In the genomic region with DNA sequence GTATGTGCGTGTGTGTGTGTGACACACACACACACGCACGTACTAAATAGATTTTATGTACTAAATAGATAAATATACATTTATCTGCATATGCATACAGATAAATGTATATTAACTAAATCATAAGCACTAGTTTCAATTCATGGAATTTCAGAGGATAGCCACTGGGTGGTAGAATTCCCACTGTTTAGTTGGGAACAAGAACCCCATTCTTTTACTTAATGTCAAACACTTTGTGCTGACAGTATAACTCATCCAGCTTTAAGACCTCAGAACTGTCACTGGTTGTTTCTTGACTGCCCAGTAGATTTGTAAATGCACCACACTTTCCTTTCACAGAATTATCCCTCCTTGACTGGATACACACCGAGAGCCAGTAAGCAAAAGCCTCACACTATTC, we compare ENCODE assay signal across 13 cellular contexts. TPM values are rescaled to one million over a fixed set of nuclear protein-coding genes. Genes with fewer than 3 reads are reported as not detected.
DNase-seq lines count a peak whose midpoint lies in the region; ATAC-seq, FAIRE-seq and TF ChIP-seq lines count a peak whose summit lies in the region.
"Had no signal": no experiment of that assay in that cellular context is flagged by ENCODE, and none has a peak within 500 bp of the region (broad histone marks: within the 10 kb centered on the region; RNA-seq: fewer than 3 reads in every experiment).

No MANE protein-coding gene starts in this region.

- DNase-seq in GM23248, result peak; percentile 21
- no peak for DNase-seq in astrocyte (ENCODE audit: low read depth)
- no peak for DNase-seq in sigmoid colon
- no peak for DNase-seq in AML-193 (lab: John Stamatoyannopoulos, UW)
- DNase-seq: activated B cell treated with CpG ODN at 0.5 μM for 24 hours; dermis blood vessel endothelial cell; stimulated activated CD4-positive, alpha-beta T cell treated with anti-CD3 and anti-CD28 coated beads, Interleukin-4, amount 100 ng/mL, for 4 hours had no signal

- no peaks in the 10 kb centered on the region for H4K20me1 ChIP-seq in GM23248 (ENCODE audit: insufficient read depth)
- no peaks in the 10 kb centered on the region for H4K20me1 ChIP-seq in astrocyte (ENCODE audit: insufficient read depth, low read length)

- no peak overlapping the region for H3K27ac Mint-ChIP-seq in astrocyte (ENCODE audit: unreplicated experiment)
- H3K27ac Mint-ChIP-seq: activated B cell treated with CpG ODN at 0.5 μM for 24 hours; activated T-helper 1 cell treated with anti-CD3 and anti-CD28 coated beads, Interleukin-12 subunit alpha, Interleukin-12 subunit beta, Interleukin-2, Interleukin-4 antibody, amounts not matched to agents 30 ng/mL and 10 ng/mL and 1 ng/mL, durations not matched to agents 14 hours and 24 hours and 36 hours; IgD-negative memory B cell had no signal

- ATAC-seq in gastroesophageal sphincter (no peak), GM19023 (IDR thresholded peaks at IDR 0.05; ENCODE audit: unreplicated experiment) (no peak), GM18520 (IDR thresholded peaks at IDR 0.05; ENCODE audit: unreplicated experiment) (no peak)

- TF ChIP-seq CTCF in astrocyte (IDR thresholded peaks at IDR 0.05; ENCODE audit: insufficient read depth, low read depth, low read length) (peak; percentile 12), gastroesophageal sphincter (IDR thresholded peaks at IDR 0.05) (peak; percentile 5 to 47 (median 26)), sigmoid colon (IDR thresholded peaks at IDR 0.05) (peak in 3 of 4 experiments; percentile 9 to 24 (median 21))

- no peak for TF ChIP-seq EP300 in gastroesophageal sphincter (IDR thresholded peaks at IDR 0.05)
- no peak for TF ChIP-seq EP300 in sigmoid colon (IDR thresholded peaks at IDR 0.05)

- peaks cover 1% of the 10 kb centered on the region for H3K9me3 Mint-ChIP-seq in astrocyte (ENCODE audit: unreplicated experiment)
- H3K9me3 Mint-ChIP-seq: activated B cell treated with CpG ODN at 0.5 μM for 24 hours; activated T-helper 1 cell treated with anti-CD3 and anti-CD28 coated beads, Interleukin-12 subunit alpha, Interleukin-12 subunit beta, Interleukin-2, Interleukin-4 antibody, amounts not matched to agents 30 ng/mL and 10 ng/mL and 1 ng/mL, durations not matched to agents 14 hours and 24 hours and 36 hours had no signal

- H3K27me3 ChIP-seq in GM23248 (replicated peaks; ENCODE audit: insufficient read depth) (no peaks in the 10 kb centered on the region), astrocyte (ENCODE audit: insufficient read depth, low read length) (no peaks in the 10 kb centered on the region), gastroesophageal sphincter (no peaks in the 10 kb centered on the region), sigmoid colon (no peaks in the 10 kb centered on the region)
- H3K27me3 ChIP-seq: neutrophil had no signal

- no peak overlapping the region for H3K4me2 ChIP-seq in GM23248 (ENCODE audit: unreplicated experiment)
- H3K4me2 ChIP-seq in astrocyte (ENCODE audit: low read length), result no peak overlapping the region

- WGBS in GM23248 (ENCODE audit: low coverage in 1 of 2, low lambda C conversion rate in 2 of 2, missing lambda C conversion rate in 2 of 2), 2 experiments, result 86 to 93% methylated on average over 4 of the region's 4 CpGs
- 68% methylated on average over 4 of the region's 4 CpGs for WGBS in gastroesophageal sphincter (ENCODE audit: low coverage in 1 of 2), 2 donors
- WGBS in sigmoid colon, 2 donors, result 36 to 71% methylated on average over 4 of the region's 4 CpGs

- no peak overlapping the region for H3K9ac ChIP-seq in GM23248
- no peak overlapping the region for H3K9ac ChIP-seq in astrocyte (ENCODE audit: low read length)

- no peaks in the 10 kb centered on the region for H3K9me3 ChIP-seq in GM23248 (ENCODE audit: low read depth)
- no peaks in the 10 kb centered on the region for H3K9me3 ChIP-seq in astrocyte (ENCODE audit: insufficient read depth, low read depth, low read length)
- H3K9me3 ChIP-seq in gastroesophageal sphincter, result no peaks in the 10 kb centered on the region
- no peaks in the 10 kb centered on the region for H3K9me3 ChIP-seq in sigmoid colon
- H3K9me3 ChIP-seq: neutrophil had no signal

- FAIRE-seq in astrocyte (lab: Jason Lieb, UNC), result no peak

- intact Hi-C loops in sigmoid colon (cut with DNase I), result no loop called here

- no peaks in the 10 kb centered on the region for H3K79me2 ChIP-seq in GM23248 (ENCODE audit: insufficient read depth)
- no peaks in the 10 kb centered on the region for H3K79me2 ChIP-seq in astrocyte (ENCODE audit: insufficient read depth, low read length)

- in situ Hi-C loops in GM23248 (cut with MboI), result no loop called here

- H3K4me3 Mint-ChIP-seq in astrocyte (ENCODE audit: unreplicated experiment), result no peak overlapping the region
- H3K4me3 Mint-ChIP-seq: activated B cell treated with CpG ODN at 0.5 μM for 24 hours; activated T-helper 1 cell treated with anti-CD3 and anti-CD28 coated beads, Interleukin-12 subunit alpha, Interleukin-12 subunit beta, Interleukin-2, Interleukin-4 antibody, amounts not matched to agents 30 ng/mL and 10 ng/mL and 1 ng/mL, durations not matched to agents 14 hours and 24 hours and 36 hours; IgD-negative memory B cell had no signal

- H2AFZ ChIP-seq in GM23248, result no peak overlapping the region
- H2AFZ ChIP-seq in astrocyte (ENCODE audit: low read depth, low read length), result no peak overlapping the region

- H3K36me3 ChIP-seq in GM23248 (ENCODE audit: low read depth) (no peaks in the 10 kb centered on the region), astrocyte (ENCODE audit: insufficient read depth, low read length) (no peaks in the 10 kb centered on the region), gastroesophageal sphincter (no peaks in the 10 kb centered on the region), sigmoid colon (no peaks in the 10 kb centered on the region)
- H3K36me3 ChIP-seq: neutrophil had no signal

- peaks cover 7% of the 10 kb centered on the region; the same call in 1 of the 2 replicates for H3F3A ChIP-seq in GM23248 (ENCODE audit: insufficient read depth)

- H3K27ac ChIP-seq in GM23248 (no peak overlapping the region), astrocyte (ENCODE audit: low read depth, low read length) (no peak overlapping the region), gastroesophageal sphincter (no peak overlapping the region), sigmoid colon (no peak overlapping the region)
- H3K27ac ChIP-seq: neutrophil had no signal

- H3K4me3 ChIP-seq in GM23248 (no peak overlapping the region), astrocyte (ENCODE audit: insufficient read depth, low read depth, low read length) (no peak overlapping the region), gastroesophageal sphincter (no peak overlapping the region), sigmoid colon (no peak overlapping the region)

- no peaks in the 10 kb centered on the region for H3K27me3 Mint-ChIP-seq in astrocyte (ENCODE audit: low read depth, unreplicated experiment)
- H3K27me3 Mint-ChIP-seq: activated B cell treated with CpG ODN at 0.5 μM for 24 hours, IgD-negative memory B cell had no signal

- TF ChIP-seq POLR2A in gastroesophageal sphincter (IDR thresholded peaks at IDR 0.05) (no peak), sigmoid colon (IDR thresholded peaks at IDR 0.05) (no peak)

- no peaks in the 10 kb centered on the region for H3K9me2 ChIP-seq in GM23248 (ENCODE audit: insufficient read depth)

- H3K4me1 ChIP-seq in GM23248 (ENCODE audit: insufficient read depth) (no peaks in the 10 kb centered on the region), astrocyte (ENCODE audit: insufficient read depth, low read length) (peaks cover 12% of the 10 kb centered on the region), gastroesophageal sphincter (peaks cover 0 to 17% (median 0%) of the 10 kb centered on the region in 3 donors), sigmoid colon (peaks cover 0 to 13% (median 2%) of the 10 kb centered on the region in 4 donors)

- no peaks in the 10 kb centered on the region for H3K36me3 Mint-ChIP-seq in astrocyte (ENCODE audit: low read depth, unreplicated experiment)
- H3K36me3 Mint-ChIP-seq: IgD-negative memory B cell had no signal

- H3K4me1 Mint-ChIP-seq in astrocyte (ENCODE audit: low read depth, unreplicated experiment), result peaks cover 14% of the 10 kb centered on the region
- H3K4me1 Mint-ChIP-seq: activated B cell treated with CpG ODN at 0.5 μM for 24 hours, IgD-negative memory B cell had no signal

RNA-seq across cellular contexts. Expression of a gene that starts 32.5 kb away (rescaled TPM):
- not detected in 2 replicates for total RNA-seq in GM23248 (2014; rRNA removed; shearing (Covaris generic))
- polyA plus RNA-seq in GM23248 (2016; fragmentation: Nextera tagmentation; extraction: Ambion mirVana) (not detected in 2 replicates), sigmoid colon (1 to 10 TPM; 6.2 to 8.6 (median 7.2) TPM)
- total RNA-seq in astrocyte (0.48 and 0.53 TPM in 2 replicates), gastroesophageal sphincter (10 to 100 TPM in 2 of 4 donors, 1 to 10 TPM in 2; 5.8 to 43.7 (median 18.3) TPM), sigmoid colon (1 to 10 TPM; 2.0 to 4.7 (median 3.8) TPM)
- total RNA-seq: activated B cell treated with CpG ODN at 0.5 μM for 24 hours; activated T-helper 1 cell treated with anti-CD3 and anti-CD28 coated beads, Interleukin-12 subunit alpha, Interleukin-12 subunit beta, Interleukin-2, Interleukin-4 antibody, amounts not matched to agents 30 ng/mL and 10 ng/mL and 1 ng/mL, durations not matched to agents 14 hours and 24 hours and 36 hours had no signal
- polyA plus RNA-seq: IgD-negative memory B cell had no signal
